18 cellular contexts compared by ENCODE assay signal in genomic region chr20:50559149-50559548, GRCh38. TPM values are rescaled to one million over a fixed set of nuclear protein-coding genes. Genes with fewer than 3 reads are reported as not detected.
DNase-seq lines count a peak whose midpoint lies in the region; ATAC-seq and TF ChIP-seq lines count a peak whose summit lies in the region.
"Had no signal": no experiment of that assay in that cellular context is flagged by ENCODE, and none has a peak within 500 bp of the region (broad histone marks: within the 10 kb centered on the region; RNA-seq: fewer than 3 reads in every experiment).

No MANE protein-coding gene starts in this region.

- no peaks in the 10 kb centered on the region for H3K9me3 ChIP-seq in naive thymus-derived CD4-positive, alpha-beta T cell (ENCODE audit: control insufficient read depth in 2 of 3, low read length in 3 of 3)
- H3K9me3 ChIP-seq: adrenal gland, left lung, prostate gland, thoracic aorta had no signal

- H3K4me3 ChIP-seq in naive thymus-derived CD4-positive, alpha-beta T cell (ENCODE audit: low read length), result no peak overlapping the region
- H3K4me3 ChIP-seq: adrenal gland, left lung, prostate gland, thoracic aorta had no signal

- no peak for DNase-seq in activated T-cell treated with anti-CD3 and anti-CD28 coated beads, Interleukin-2, amount 50 U/mL, for 72 hours
- DNase-seq in activated T-cell treated with anti-CD3 and anti-CD28 coated beads for 4 hours (no peak), HFFc6 (no peak), HuH-7 (ENCODE audit: low spot score) (no peak), islet precursor cell (no peak), GM13977 (ENCODE audit: low spot score) (no peak)
- DNase-seq in activated naive CD8-positive, alpha-beta T cell treated with anti-CD3 and anti-CD28 coated beads, Interleukin-2, amount 50 U/mL, for 24 hours, result no peak
- no peak for DNase-seq in naive thymus-derived CD4-positive, alpha-beta T cell
- DNase-seq: activated CD4-positive, alpha-beta T cell treated with anti-CD3 and anti-CD28 coated beads, Interleukin-2, amount 10 ng/mL, durations not matched to agents 7 days and 5 days; immature natural killer cell; left lung; NCI-H1417; NCI-H2081 treated with DMSO at 0.1 percent for 48 hours; SHP77 treated with DMSO at 0.1 percent for 48 hours; T-cell had no signal

- H3K27me3 Mint-ChIP-seq in activated T-cell treated with anti-CD3 and anti-CD28 coated beads, Interleukin-2, amount 50 U/mL, for 72 hours (ENCODE audit: low read depth), result no peaks in the 10 kb centered on the region
- no peaks in the 10 kb centered on the region; the same call in none of the 2 replicates for H3K27me3 Mint-ChIP-seq in HFFc6 (ENCODE audit: insufficient read depth)
- no peaks in the 10 kb centered on the region for H3K27me3 Mint-ChIP-seq in activated naive CD8-positive, alpha-beta T cell treated with anti-CD3 and anti-CD28 coated beads, Interleukin-2, amount 50 U/mL, for 24 hours
- H3K27me3 Mint-ChIP-seq in naive thymus-derived CD4-positive, alpha-beta T cell, result no peaks in the 10 kb centered on the region
- H3K27me3 Mint-ChIP-seq: activated CD4-positive, alpha-beta T cell treated with anti-CD3 and anti-CD28 coated beads, Interleukin-2, amount 10 ng/mL, durations not matched to agents 7 days and 5 days; T-cell had no signal

- peaks cover 8 to 34% (median 16%) of the 10 kb centered on the region in 3 experiments for H3K36me3 ChIP-seq in naive thymus-derived CD4-positive, alpha-beta T cell (ENCODE audit: control insufficient read depth in 2 of 3, insufficient read depth in 3 of 3, low read length in 3 of 3)
- H3K36me3 ChIP-seq: prostate gland, thoracic aorta had no signal

- TF ChIP-seq CTCF in HFFc6 (IDR thresholded peaks at IDR 0.05) (no peak), GM13977 (IDR thresholded peaks at IDR 0.05; ENCODE audit: extremely low read depth, insufficient read depth, missing control alignments) (no peak)

- CTCF ChIA-PET in naive thymus-derived CD4-positive, alpha-beta T cell (lab: Charles Lee), result no interaction called here

- peaks cover 0 to 3% of the 10 kb centered on the region in 2 donors for H3K4me1 ChIP-seq in naive thymus-derived CD4-positive, alpha-beta T cell (ENCODE audit: control insufficient read depth in 2 of 2, insufficient read depth in 2 of 2, low read length in 2 of 2)
- H3K4me1 ChIP-seq: prostate gland had no signal

- H3K4me1 Mint-ChIP-seq in activated T-cell treated with anti-CD3 and anti-CD28 coated beads, Interleukin-2, amount 50 U/mL, for 72 hours (ENCODE audit: low read depth), result peaks cover 69% of the 10 kb centered on the region
- H3K4me1 Mint-ChIP-seq in HFFc6 (ENCODE audit: low read depth), result peaks cover 63% of the 10 kb centered on the region
- H3K4me1 Mint-ChIP-seq in activated naive CD8-positive, alpha-beta T cell treated with anti-CD3 and anti-CD28 coated beads, Interleukin-2, amount 50 U/mL, for 24 hours, result peaks cover 77% of the 10 kb centered on the region
- peaks cover 26 to 55% (median 41%) of the 10 kb centered on the region in 7 donors for H3K4me1 Mint-ChIP-seq in naive thymus-derived CD4-positive, alpha-beta T cell

- peaks cover 16 to 45% of the 10 kb centered on the region in 2 donors for H3K36me3 Mint-ChIP-seq in activated T-cell treated with anti-CD3 and anti-CD28 coated beads, Interleukin-2, amount 50 U/mL, for 72 hours (ENCODE audit: insufficient read depth in 2 of 2)
- peaks cover 46% of the 10 kb centered on the region for H3K36me3 Mint-ChIP-seq in HFFc6 (ENCODE audit: low read depth)
- peaks cover 53% of the 10 kb centered on the region for H3K36me3 Mint-ChIP-seq in activated naive CD8-positive, alpha-beta T cell treated with anti-CD3 and anti-CD28 coated beads, Interleukin-2, amount 50 U/mL, for 24 hours (ENCODE audit: low read depth)
- H3K36me3 Mint-ChIP-seq in naive thymus-derived CD4-positive, alpha-beta T cell, result peaks cover 5 to 35% (median 14%) of the 10 kb centered on the region in 5 donors

- peak overlapping the region; percentile 97 for H3K27ac Mint-ChIP-seq in activated T-cell treated with anti-CD3 and anti-CD28 coated beads, Interleukin-2, amount 50 U/mL, for 72 hours
- H3K27ac Mint-ChIP-seq in HFFc6, result peak overlapping the region; percentile 98
- H3K27ac Mint-ChIP-seq in activated naive CD8-positive, alpha-beta T cell treated with anti-CD3 and anti-CD28 coated beads, Interleukin-2, amount 50 U/mL, for 24 hours, result peak overlapping the region; percentile 98
- H3K27ac Mint-ChIP-seq in naive thymus-derived CD4-positive, alpha-beta T cell, result peak overlapping the region in 7 of 9 donors; percentile 7 to 89 (median 26)
- H3K27ac Mint-ChIP-seq: activated CD4-positive, alpha-beta T cell treated with anti-CD3 and anti-CD28 coated beads, Interleukin-2, amount 10 ng/mL, durations not matched to agents 7 days and 5 days had no signal

- no peak for ATAC-seq in activated T-cell treated with anti-CD3 and anti-CD28 coated beads, Interleukin-2, amount 50 U/mL, for 72 hours (replicated peaks in 1 of 2)
- no peak for ATAC-seq in activated naive CD8-positive, alpha-beta T cell treated with anti-CD3 and anti-CD28 coated beads, Interleukin-2, amount 50 U/mL, for 24 hours
- no peak for ATAC-seq in naive thymus-derived CD4-positive, alpha-beta T cell
- ATAC-seq: left lung, T-cell had no signal

- in situ Hi-C loops in GM13977 (cut with MboI; ENCODE audit: low pct_unique_long_range_greater_than_20kb, low sequenced_read_pairs, unreplicated experiment), result no loop called here

- H3K4me3 Mint-ChIP-seq in activated T-cell treated with anti-CD3 and anti-CD28 coated beads, Interleukin-2, amount 50 U/mL, for 72 hours, result peak overlapping the region; percentile 56 to 99
- peak overlapping the region; percentile 58 for H3K4me3 Mint-ChIP-seq in HFFc6
- H3K4me3 Mint-ChIP-seq in activated naive CD8-positive, alpha-beta T cell treated with anti-CD3 and anti-CD28 coated beads, Interleukin-2, amount 50 U/mL, for 24 hours, result no peak overlapping the region
- H3K4me3 Mint-ChIP-seq in naive thymus-derived CD4-positive, alpha-beta T cell, result no peak overlapping the region
- H3K4me3 Mint-ChIP-seq: activated CD4-positive, alpha-beta T cell treated with anti-CD3 and anti-CD28 coated beads, Interleukin-2, amount 10 ng/mL, durations not matched to agents 7 days and 5 days; immature natural killer cell; T-cell had no signal

- intact Hi-C loops in naive thymus-derived CD4-positive, alpha-beta T cell (cut with micrococcal nuclease), result no loop called here

- peaks cover 0 to 2% of the 10 kb centered on the region in 2 donors for H3K9me3 Mint-ChIP-seq in activated T-cell treated with anti-CD3 and anti-CD28 coated beads, Interleukin-2, amount 50 U/mL, for 72 hours
- no peaks in the 10 kb centered on the region for H3K9me3 Mint-ChIP-seq in HFFc6
- no peaks in the 10 kb centered on the region for H3K9me3 Mint-ChIP-seq in activated naive CD8-positive, alpha-beta T cell treated with anti-CD3 and anti-CD28 coated beads, Interleukin-2, amount 50 U/mL, for 24 hours
- H3K9me3 Mint-ChIP-seq in naive thymus-derived CD4-positive, alpha-beta T cell, result no peaks in the 10 kb centered on the region
- H3K9me3 Mint-ChIP-seq: activated CD4-positive, alpha-beta T cell treated with anti-CD3 and anti-CD28 coated beads, Interleukin-2, amount 10 ng/mL, durations not matched to agents 7 days and 5 days; immature natural killer cell; T-cell had no signal

- H3K27ac ChIP-seq in naive thymus-derived CD4-positive, alpha-beta T cell (ENCODE audit: low read depth, low read length), result no peak overlapping the region
- H3K27ac ChIP-seq: prostate gland had no signal

- H3K27me3 ChIP-seq in naive thymus-derived CD4-positive, alpha-beta T cell (ENCODE audit: control insufficient read depth in 2 of 2, insufficient read depth in 2 of 2, low read length in 2 of 2), result no peaks in the 10 kb centered on the region
- H3K27me3 ChIP-seq: adrenal gland, left lung had no signal

- POLR2A ChIA-PET in naive thymus-derived CD4-positive, alpha-beta T cell (lab: Charles Lee), result no interaction called here

RNA-seq across cellular contexts. Expression of gene PTPN1, which starts 49.0 kb away (rescaled TPM):
- total RNA-seq in activated T-cell treated with anti-CD3 and anti-CD28 coated beads, Interleukin-2, amount 50 U/mL, for 72 hours, result 100 to 1,000 TPM; 138 TPM
- 10 to 100 TPM; 37.8 to 46.5 (median 45.2) TPM for total RNA-seq in HFFc6 (2021; fragmentation: NEBNext Ultra II Directional; extraction: Animal tissue kit (Norgen Biotek cat#: 25700))
- 10 to 100 TPM; 53.9 to 80.5 (median 60.2) TPM for total RNA-seq in naive thymus-derived CD4-positive, alpha-beta T cell
- polyA plus RNA-seq in naive thymus-derived CD4-positive, alpha-beta T cell, result 10 to 100 TPM; 30.4 to 34.7 TPM

Comparison
In these comparisons a context has a peak if more than half of its experiments do, and no peak if none do; other contexts are left out.
1. H3K27ac Mint-ChIP-seq: peak in every context shown above with its lines; median percentile 98 in HFFc6; 98 in activated naive CD8-positive, alpha-beta T cell treated with anti-CD3 and anti-CD28 coated beads, Interleukin-2, amount 50 U/mL, for 24 hours; 97 in activated T-cell treated with anti-CD3 and anti-CD28 coated beads, Interleukin-2, amount 50 U/mL, for 72 hours; 26 in naive thymus-derived CD4-positive, alpha-beta T cell.
2. H3K4me3 Mint-ChIP-seq: peak in activated T-cell treated with anti-CD3 and anti-CD28 coated beads, Interleukin-2, amount 50 U/mL, for 72 hours (2 of 2) and HFFc6 (single experiment); none in activated naive CD8-positive, alpha-beta T cell treated with anti-CD3 and anti-CD28 coated beads, Interleukin-2, amount 50 U/mL, for 24 hours (single experiment) and naive thymus-derived CD4-positive, alpha-beta T cell (0 of 10).